ENCODE assay signal across 1 cellular context in genomic region chr6:160520043-160520904, GRCh38.
TF ChIP-seq lines count a peak whose summit lies in the region.

No MANE protein-coding gene starts in this region.

TF ChIP-seq in HepG2, 621 proteins besides CTCF, POLR2A, EP300 and RAD21 (continued from another document and continues in another):
- TF ChIP-seq, protein P1, sequence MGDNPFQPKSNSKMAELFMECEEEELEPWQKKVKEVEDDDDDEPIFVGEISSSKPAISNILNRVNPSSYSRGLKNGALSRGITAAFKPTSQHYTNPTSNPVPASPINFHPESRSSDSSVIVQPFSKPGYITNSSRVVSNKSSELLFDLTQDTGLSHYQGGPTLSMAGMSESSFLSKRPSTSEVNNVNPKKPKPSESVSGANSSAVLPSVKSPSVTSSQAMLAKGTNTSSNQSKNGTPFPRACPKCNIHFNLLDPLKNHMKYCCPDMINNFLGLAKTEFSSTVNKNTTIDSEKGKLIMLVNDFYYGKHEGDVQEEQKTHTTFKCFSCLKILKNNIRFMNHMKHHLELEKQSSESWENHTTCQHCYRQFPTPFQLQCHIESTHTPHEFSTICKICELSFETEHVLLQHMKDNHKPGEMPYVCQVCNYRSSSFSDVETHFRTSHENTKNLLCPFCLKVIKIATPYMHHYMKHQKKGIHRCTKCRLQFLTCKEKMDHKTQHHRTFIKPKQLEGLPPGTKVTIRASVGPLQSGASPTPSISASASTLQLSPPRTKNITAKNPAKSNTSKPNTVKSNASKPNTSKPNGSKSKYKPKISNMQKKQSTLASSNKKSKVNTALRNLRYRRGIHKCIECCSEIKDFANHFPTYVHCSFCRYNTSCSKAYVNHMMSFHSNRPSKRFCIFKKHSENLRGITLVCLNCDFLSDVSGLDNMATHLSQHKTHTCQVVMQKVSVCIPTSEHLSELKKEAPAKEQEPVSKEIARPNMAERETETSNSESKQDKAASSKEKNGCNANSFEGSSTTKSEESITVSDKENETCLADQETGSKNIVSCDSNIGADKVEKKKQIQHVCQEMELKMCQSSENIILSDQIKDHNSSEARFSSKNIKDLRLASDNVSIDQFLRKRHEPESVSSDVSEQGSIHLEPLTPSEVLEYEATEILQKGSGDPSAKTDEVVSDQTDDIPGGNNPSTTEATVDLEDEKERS (CRISPR knock-in tag; IDR thresholded peaks at IDR 0.05), result no peak
- TF ChIP-seq TOE1 (CRISPR knock-in tag; IDR thresholded peaks at IDR 0.05) (no peak), HOXD1 (CRISPR knock-in tag; IDR thresholded peaks at IDR 0.05) (no peak), RBM22 (optimal IDR thresholded peaks at IDR 0.05; ENCODE audit: low read length) (no peak), CENPX (CRISPR knock-in tag; IDR thresholded peaks at IDR 0.05) (no peak), ZNF512 (CRISPR knock-in tag; IDR thresholded peaks at IDR 0.05) (no peak), ZNF83 (CRISPR knock-in tag; IDR thresholded peaks at IDR 0.05; ENCODE audit: borderline replicate concordance) (no peak), MAFF (IDR thresholded peaks at IDR 0.05; ENCODE audit: low read depth, low read length) (no peak), GABPA (IDR thresholded peaks at IDR 0.05; ENCODE audit: low read depth, low read length) (no peak), GABPA (CRISPR knock-in tag; IDR thresholded peaks at IDR 0.05; ENCODE audit: low read depth) (no peak), ASH2L (IDR thresholded peaks at IDR 0.05; ENCODE audit: insufficient read length, low read depth, low read length) (peak; percentile 67), AKNA (CRISPR knock-in tag; IDR thresholded peaks at IDR 0.05; ENCODE audit: borderline replicate concordance) (no peak), ZNF20 (CRISPR knock-in tag; IDR thresholded peaks at IDR 0.05) (no peak), POGZ (CRISPR knock-in tag; IDR thresholded peaks at IDR 0.05) (peak; percentile 71), SMARCE1 (IDR thresholded peaks at IDR 0.05; ENCODE audit: borderline replicate concordance) (no peak), PBX3 (CRISPR knock-in tag; IDR thresholded peaks at IDR 0.05; ENCODE audit: borderline replicate concordance) (no peak), YEATS2 (CRISPR knock-in tag; IDR thresholded peaks at IDR 0.05; ENCODE audit: borderline replicate concordance) (no peak), HMG20B (CRISPR knock-in tag; conservative IDR thresholded peaks at IDR 0.05) (no peak), HNRNPLL (IDR thresholded peaks at IDR 0.05; ENCODE audit: low read depth, low read length, poor library complexity, severe bottlenecking) (peak; percentile 73), XRCC5 (optimal IDR thresholded peaks at IDR 0.05; ENCODE audit: low read length) (peak; percentile 70), MBD4 (IDR thresholded peaks at IDR 0.05; ENCODE audit: borderline replicate concordance, low read length) (no peak), HOXA5 (CRISPR knock-in tag; IDR thresholded peaks at IDR 0.05) (peak; percentile 65; the same call in 1 of the 2 replicates), SSRP1 (CRISPR knock-in tag; IDR thresholded peaks at IDR 0.05) (no peak), BCL3 (CRISPR knock-in tag; IDR thresholded peaks at IDR 0.05) (no peak), ZNF501 (CRISPR knock-in tag; IDR thresholded peaks at IDR 0.05) (peak; percentile 76; the same call in 1 of the 2 replicates), ZNF205 (CRISPR knock-in tag; IDR thresholded peaks at IDR 0.05) (no peak), ZNF251 (CRISPR knock-in tag; IDR thresholded peaks at IDR 0.05) (no peak), GRHL1 (CRISPR knock-in tag; conservative IDR thresholded peaks at IDR 0.05) (no peak), ZFP1 (CRISPR knock-in tag; IDR thresholded peaks at IDR 0.05) (no peak), FOXK2 (IDR thresholded peaks at IDR 0.05) (no peak), MIER3 (CRISPR knock-in tag; IDR thresholded peaks at IDR 0.05; ENCODE audit: borderline replicate concordance) (no peak), ETV5 (CRISPR knock-in tag; IDR thresholded peaks at IDR 0.05; ENCODE audit: borderline replicate concordance) (no peak; the same call in 1 of the 2 replicates)
- TF ChIP-seq, protein P2, sequence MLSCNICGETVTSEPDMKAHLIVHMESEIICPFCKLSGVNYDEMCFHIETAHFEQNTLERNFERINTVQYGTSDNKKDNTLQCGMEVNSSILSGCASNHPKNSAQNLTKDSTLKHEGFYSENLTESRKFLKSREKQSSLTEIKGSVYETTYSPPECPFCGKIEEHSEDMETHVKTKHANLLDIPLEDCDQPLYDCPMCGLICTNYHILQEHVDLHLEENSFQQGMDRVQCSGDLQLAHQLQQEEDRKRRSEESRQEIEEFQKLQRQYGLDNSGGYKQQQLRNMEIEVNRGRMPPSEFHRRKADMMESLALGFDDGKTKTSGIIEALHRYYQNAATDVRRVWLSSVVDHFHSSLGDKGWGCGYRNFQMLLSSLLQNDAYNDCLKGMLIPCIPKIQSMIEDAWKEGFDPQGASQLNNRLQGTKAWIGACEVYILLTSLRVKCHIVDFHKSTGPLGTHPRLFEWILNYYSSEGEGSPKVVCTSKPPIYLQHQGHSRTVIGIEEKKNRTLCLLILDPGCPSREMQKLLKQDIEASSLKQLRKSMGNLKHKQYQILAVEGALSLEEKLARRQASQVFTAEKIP (CRISPR knock-in tag; IDR thresholded peaks at IDR 0.05; ENCODE audit: borderline replicate concordance), result no peak
- TF ChIP-seq, protein P3, sequence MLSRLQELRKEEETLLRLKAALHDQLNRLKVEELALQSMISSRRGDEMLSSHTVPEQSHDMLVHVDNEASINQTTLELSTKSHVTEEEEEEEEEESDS (CRISPR knock-in tag; IDR thresholded peaks at IDR 0.05; ENCODE audit: borderline replicate concordance), result no peak
- TF ChIP-seq, protein P4, sequence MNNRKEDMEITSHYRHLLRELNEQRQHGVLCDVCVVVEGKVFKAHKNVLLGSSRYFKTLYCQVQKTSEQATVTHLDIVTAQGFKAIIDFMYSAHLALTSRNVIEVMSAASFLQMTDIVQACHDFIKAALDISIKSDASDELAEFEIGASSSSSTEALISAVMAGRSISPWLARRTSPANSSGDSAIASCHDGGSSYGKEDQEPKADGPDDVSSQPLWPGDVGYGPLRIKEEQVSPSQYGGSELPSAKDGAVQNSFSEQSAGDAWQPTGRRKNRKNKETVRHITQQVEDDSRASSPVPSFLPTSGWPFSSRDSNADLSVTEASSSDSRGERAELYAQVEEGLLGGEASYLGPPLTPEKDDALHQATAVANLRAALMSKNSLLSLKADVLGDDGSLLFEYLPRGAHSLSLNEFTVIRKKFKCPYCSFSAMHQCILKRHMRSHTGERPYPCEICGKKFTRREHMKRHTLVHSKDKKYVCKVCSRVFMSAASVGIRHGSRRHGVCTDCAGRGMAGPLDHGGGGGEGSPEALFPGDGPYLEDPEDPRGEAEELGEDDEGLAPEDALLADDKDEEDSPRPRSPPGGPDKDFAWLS (CRISPR knock-in tag; IDR thresholded peaks at IDR 0.05; ENCODE audit: borderline replicate concordance), result no peak
- TF ChIP-seq, protein P5, sequence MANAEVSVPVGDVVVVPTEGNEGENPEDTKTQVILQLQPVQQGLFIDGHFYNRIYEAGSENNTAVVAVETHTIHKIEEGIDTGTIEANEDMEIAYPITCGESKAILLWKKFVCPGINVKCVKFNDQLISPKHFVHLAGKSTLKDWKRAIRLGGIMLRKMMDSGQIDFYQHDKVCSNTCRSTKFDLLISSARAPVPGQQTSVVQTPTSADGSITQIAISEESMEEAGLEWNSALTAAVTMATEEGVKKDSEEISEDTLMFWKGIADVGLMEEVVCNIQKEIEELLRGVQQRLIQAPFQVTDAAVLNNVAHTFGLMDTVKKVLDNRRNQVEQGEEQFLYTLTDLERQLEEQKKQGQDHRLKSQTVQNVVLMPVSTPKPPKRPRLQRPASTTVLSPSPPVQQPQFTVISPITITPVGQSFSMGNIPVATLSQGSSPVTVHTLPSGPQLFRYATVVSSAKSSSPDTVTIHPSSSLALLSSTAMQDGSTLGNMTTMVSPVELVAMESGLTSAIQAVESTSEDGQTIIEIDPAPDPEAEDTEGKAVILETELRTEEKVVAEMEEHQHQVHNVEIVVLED (CRISPR knock-in tag; IDR thresholded peaks at IDR 0.05; ENCODE audit: borderline replicate concordance), result peak; percentile 51; the same call in 1 of the 2 replicates
- TF ChIP-seq, protein P6, sequence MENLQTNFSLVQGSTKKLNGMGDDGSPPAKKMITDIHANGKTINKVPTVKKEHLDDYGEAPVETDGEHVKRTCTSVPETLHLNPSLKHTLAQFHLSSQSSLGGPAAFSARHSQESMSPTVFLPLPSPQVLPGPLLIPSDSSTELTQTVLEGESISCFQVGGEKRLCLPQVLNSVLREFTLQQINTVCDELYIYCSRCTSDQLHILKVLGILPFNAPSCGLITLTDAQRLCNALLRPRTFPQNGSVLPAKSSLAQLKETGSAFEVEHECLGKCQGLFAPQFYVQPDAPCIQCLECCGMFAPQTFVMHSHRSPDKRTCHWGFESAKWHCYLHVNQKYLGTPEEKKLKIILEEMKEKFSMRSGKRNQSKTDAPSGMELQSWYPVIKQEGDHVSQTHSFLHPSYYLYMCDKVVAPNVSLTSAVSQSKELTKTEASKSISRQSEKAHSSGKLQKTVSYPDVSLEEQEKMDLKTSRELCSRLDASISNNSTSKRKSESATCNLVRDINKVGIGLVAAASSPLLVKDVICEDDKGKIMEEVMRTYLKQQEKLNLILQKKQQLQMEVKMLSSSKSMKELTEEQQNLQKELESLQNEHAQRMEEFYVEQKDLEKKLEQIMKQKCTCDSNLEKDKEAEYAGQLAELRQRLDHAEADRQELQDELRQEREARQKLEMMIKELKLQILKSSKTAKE (CRISPR knock-in tag; IDR thresholded peaks at IDR 0.05; ENCODE audit: borderline replicate concordance), result no peak
